33 cellular contexts compared by ENCODE assay signal in the genomic region with DNA sequence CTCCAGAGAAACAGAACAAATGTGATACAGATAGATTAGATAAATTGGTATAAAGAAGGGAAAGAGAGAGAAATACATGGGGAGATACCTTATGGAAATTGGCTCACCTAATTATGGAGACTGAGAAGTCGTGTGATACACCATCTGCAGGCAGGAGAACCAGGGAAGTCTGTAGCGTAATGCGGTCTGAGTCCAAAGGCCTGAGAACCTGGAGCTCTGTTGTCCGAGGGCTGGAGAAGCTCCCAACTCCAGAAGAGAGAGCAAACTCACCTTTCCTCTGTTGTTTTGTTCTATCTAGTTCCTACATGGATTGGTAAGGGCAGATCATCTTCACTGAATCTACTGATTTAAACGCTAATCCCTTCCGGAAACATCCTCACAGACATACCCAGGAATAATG.
"Had no signal": no experiment of that assay in that cellular context is flagged by ENCODE, and none has a peak within 500 bp of the region (broad histone marks: within the 10 kb centered on the region; RNA-seq: fewer than 3 reads in every experiment).

No MANE protein-coding gene starts in this region.

- FAIRE-seq: astrocyte, bronchial epithelial cell had no signal

- H3K9me3 ChIP-seq: adrenal gland, ascending aorta, body of pancreas, breast epithelium had no signal

- H3K36me3 ChIP-seq: adrenal gland, ascending aorta, brain microvascular endothelial cell, breast epithelium, cardiac muscle cell had no signal

- H3K4me3 ChIP-seq: adrenal gland, ascending aorta, body of pancreas, breast epithelium, cardiac muscle cell had no signal

- DNase-seq: activated effector memory CD4-positive, alpha-beta T cell treated with anti-CD3 and anti-CD28 coated beads, Interleukin-2, amount 50 U/mL, for 16 hours; activated effector memory CD4-positive, alpha-beta T cell treated with Interleukin-2 at 50 U/mL for 16 hours; activated gamma-delta T cell; activated gamma-delta T cell treated with Interleukin-2 at 50 U/mL for 16 hours; activated naive CD4-positive, alpha-beta T cell; activated naive CD4-positive, alpha-beta T cell treated with anti-CD3 and anti-CD28 coated beads for 36 hours; activated naive CD4-positive, alpha-beta T cell treated with anti-CD3 and anti-CD28 coated beads, Interleukin-2, amount 10 ng/mL, durations not matched to agents 7 days and 5 days; activated naive CD4-positive, alpha-beta T cell treated with anti-CD3 and anti-CD28 coated beads, Interleukin-2, amount 50 U/mL, for 16 hours; activated naive CD4-positive, alpha-beta T cell treated with Interleukin-2 at 50 U/mL for 16 hours; activated naive CD8-positive, alpha-beta T cell treated with anti-CD3 and anti-CD28 coated beads for 36 hours; activated naive CD8-positive, alpha-beta T cell treated with anti-CD3 and anti-CD28 coated beads, Interleukin-2, amount 10 ng/mL, durations not matched to agents 7 days and 5 days; activated naive CD8-positive, alpha-beta T cell treated with anti-CD3 and anti-CD28 coated beads, Interleukin-2, amount 50 U/mL, for 24 hours; activated T-cell treated with anti-CD3 and anti-CD28 coated beads, Interleukin-2, amount 50 U/mL, for 24 hours; activated T-cell treated with anti-CD3 and anti-CD28 coated beads, Interleukin-2, amount 50 U/mL, for 4 hours; activated T-cell treated with anti-CD3 and anti-CD28 coated beads, Interleukin-2, amount 50 U/mL, for 48 hours; activated T-cell treated with anti-CD3 and anti-CD28 coated beads, Interleukin-2, amount 50 U/mL, for 72 hours; adrenal gland; amniotic stem cell; amygdala; anterior cingulate cortex; aorta; body of pancreas; brain microvascular endothelial cell; caudate nucleus; central memory CD4-positive, alpha-beta T cell; cerebellar nuclear complex had no signal

- H3K27me3 ChIP-seq: adrenal gland, ascending aorta, body of pancreas, brain microvascular endothelial cell, breast epithelium, cardiac muscle cell had no signal

- H3K27ac ChIP-seq: adrenal gland, ascending aorta, body of pancreas, brain microvascular endothelial cell, breast epithelium, cardiac muscle cell had no signal

- H3K4me1 ChIP-seq: adrenal gland, ascending aorta, body of pancreas, breast epithelium had no signal

- ATAC-seq: activated naive CD4-positive, alpha-beta T cell treated with anti-CD3 and anti-CD28 coated beads, Interleukin-2, amount 50 U/mL, for 72 hours; activated naive CD8-positive, alpha-beta T cell treated with anti-CD3 and anti-CD28 coated beads, Interleukin-2, amount 50 U/mL, for 24 hours; activated T-cell treated with anti-CD3 and anti-CD28 coated beads, Interleukin-2, amount 50 U/mL, for 4 hours; activated T-cell treated with anti-CD3 and anti-CD28 coated beads, Interleukin-2, amount 50 U/mL, for 72 hours; activated T-helper 17 cell treated with anti-CD3 and anti-CD28 coated beads, Interleukin-2, amount 50 U/mL, for 72 hours; body of pancreas had no signal
